15 cellular contexts compared by ENCODE assay signal in the genomic region with DNA sequence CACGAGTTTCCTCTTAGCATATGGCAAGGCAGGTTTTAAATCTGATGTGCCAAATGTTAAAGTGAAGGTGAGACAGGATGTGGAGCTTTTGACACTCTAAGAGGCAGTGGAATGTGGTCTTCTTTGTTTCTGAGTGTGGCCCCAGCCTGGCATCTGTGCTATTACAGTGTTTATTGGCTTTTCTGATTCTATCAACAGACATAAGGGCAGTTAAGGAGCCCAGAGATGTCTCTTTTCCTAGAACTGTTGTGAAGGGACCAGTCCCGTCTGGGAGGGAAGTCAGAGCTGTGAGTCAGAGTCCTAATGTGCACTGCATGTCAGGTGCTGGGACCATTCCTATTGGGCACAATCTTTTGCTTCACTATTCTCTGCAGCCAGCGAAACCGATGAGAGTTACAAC. TPM values are rescaled to one million over a fixed set of nuclear protein-coding genes. Genes with fewer than 3 reads are reported as not detected.
DNase-seq lines count a peak whose midpoint lies in the region; FAIRE-seq and TF ChIP-seq lines count a peak whose summit lies in the region.
"Had no signal": no experiment of that assay in that cellular context is flagged by ENCODE, and none has a peak within 500 bp of the region (broad histone marks: within the 10 kb centered on the region; RNA-seq: fewer than 3 reads in every experiment).

No MANE protein-coding gene starts in this region.

- H3K79me2 ChIP-seq in OCI-LY7 (ENCODE audit: insufficient read depth, low read depth, low read length): peaks cover 15% of the 10 kb centered on the region; the same call in 1 of the 2 replicates

- H3K9me3 Mint-ChIP-seq in endothelial cell (ENCODE audit: unreplicated experiment): no peaks in the 10 kb centered on the region

- intact Hi-C loops in OCI-LY7 (cut with micrococcal nuclease; ENCODE audit: unreplicated experiment): no loop called here

- no peak overlapping the region for H3K18ac ChIP-seq in neuronal stem cell (ENCODE audit: low read length)

- no peaks in the 10 kb centered on the region for H3K9me2 ChIP-seq in OCI-LY7 (ENCODE audit: insufficient read depth, low read length)

- H3K36me3 ChIP-seq in OCI-LY7 (ENCODE audit: insufficient read depth, low read length): peaks cover 52% of the 10 kb centered on the region
- H3K36me3 ChIP-seq in neuronal stem cell (replicated peaks in 1 of 2; ENCODE audit: control insufficient read depth in 2 of 2, insufficient read depth in 2 of 2, low read length in 2 of 2): peaks cover 0 to 36% of the 10 kb centered on the region in 2 donors
- H3K36me3 ChIP-seq: neutrophil had no signal

- no peaks in the 10 kb centered on the region for H3K36me3 Mint-ChIP-seq in endothelial cell (ENCODE audit: low read depth, unreplicated experiment)

- H3K4me1 Mint-ChIP-seq in endothelial cell (ENCODE audit: unreplicated experiment): peaks cover 28% of the 10 kb centered on the region

- peak overlapping the region; percentile 37 for H3K27ac Mint-ChIP-seq in endothelial cell (ENCODE audit: unreplicated experiment)

- H3K27me3 Mint-ChIP-seq in endothelial cell (ENCODE audit: unreplicated experiment): no peaks in the 10 kb centered on the region

- H3K27me3 ChIP-seq in neuronal stem cell (ENCODE audit: control insufficient read depth in 3 of 3, insufficient read depth in 3 of 3, low read depth in 1 of 3, low read length in 3 of 3): no peaks in the 10 kb centered on the region
- H3K27me3 ChIP-seq: neutrophil had no signal

- H3K23ac ChIP-seq in neuronal stem cell (ENCODE audit: low read depth, low read length, poor library complexity): no peak overlapping the region

- H3K27ac ChIP-seq in OCI-LY7 (ENCODE audit: low read depth, low read length, poor library complexity, severe bottlenecking): no peak overlapping the region
- H3K27ac ChIP-seq in neuronal stem cell (replicated peaks; ENCODE audit: low read length): no peak overlapping the region
- H3K27ac ChIP-seq: HL-60, neutrophil had no signal

- H4K20me1 ChIP-seq in OCI-LY7 (ENCODE audit: insufficient read depth, low read length): no peaks in the 10 kb centered on the region

- no peak overlapping the region for H3K4me3 Mint-ChIP-seq in endothelial cell (ENCODE audit: unreplicated experiment)

- H2BK15ac ChIP-seq in neuronal stem cell (ENCODE audit: low read length): no peak overlapping the region

- no peaks in the 10 kb centered on the region for H3K79me1 ChIP-seq in neuronal stem cell (ENCODE audit: low read depth, low read length)

- BruUV-seq in OCI-LY7 (replicated peaks; lab: Mats Ljungman, UMichigan): no TSS peak

- no CpG with 5 or more reads among the region's 4 CpGs for WGBS in neuronal stem cell (ENCODE audit: extremely low coverage in 2 of 2, insufficient read length in 2 of 2, insufficient replicate concordance in 1 of 2), 2 donors

- H3K9ac ChIP-seq in neuronal stem cell (ENCODE audit: low read depth, low read length, poor library complexity): no peak overlapping the region

- DNase-seq in NCI-H2171 treated with DMSO at 0.1 percent for 48 hours (lab: John Stamatoyannopoulos, UW): peak; percentile 12
- DNase-seq in NCI-H2171 (lab: John Stamatoyannopoulos, UW): no peak
- DNase-seq in OCI-LY7 (ENCODE audit: low spot score): peak; percentile 2
- peak; percentile 7 for DNase-seq in endothelial cell (ENCODE audit: low spot score)
- DNase-seq in neuronal stem cell (ENCODE audit: low spot score): peak; percentile 6
- no peak for DNase-seq in D721Med (ENCODE audit: insufficient read length, low spot score)
- no peak for DNase-seq in NCI-H2196 treated with DMSO at 0.1 percent for 48 hours (lab: John Stamatoyannopoulos, UW; ENCODE audit: unreplicated experiment)
- DNase-seq in GOT3 (lab: John Stamatoyannopoulos, UW): no peak
- DNase-seq: 8988T; activated T-cell treated with anti-CD3 and anti-CD28 coated beads, Interleukin-2, amount 50 U/mL, for 48 hours; central memory CD4-positive, alpha-beta T cell; kidney glomerular epithelial cell; NCI-H510A treated with DMSO at 0.1 percent for 48 hours had no signal

- H2BK12ac ChIP-seq in neuronal stem cell (ENCODE audit: low read length): no peak overlapping the region

- no peak overlapping the region for H2BK5ac ChIP-seq in neuronal stem cell (ENCODE audit: low read length)

- no peak overlapping the region for H3K4me2 ChIP-seq in OCI-LY7 (ENCODE audit: low read length)
- H3K4me2 ChIP-seq in neuronal stem cell (ENCODE audit: insufficient read depth, low read length, poor library complexity, severe bottlenecking): no peak overlapping the region

- no peak overlapping the region for H2AK5ac ChIP-seq in neuronal stem cell (ENCODE audit: low read depth, low read length)

- H3K4me1 ChIP-seq in OCI-LY7 (ENCODE audit: insufficient read depth, low read length, poor library complexity, severe bottlenecking) (no peaks in the 10 kb centered on the region), neuronal stem cell (ENCODE audit: control insufficient read depth in 2 of 2, insufficient read depth in 1 of 2, low read depth in 1 of 2, low read length in 2 of 2) (peaks cover 5 to 9% of the 10 kb centered on the region in 2 donors)

- no peak overlapping the region for H2BK120ac ChIP-seq in neuronal stem cell (ENCODE audit: low read depth, low read length)

- H2AFZ ChIP-seq in OCI-LY7 (ENCODE audit: low read length): no peak overlapping the region
- no peak overlapping the region for H2AFZ ChIP-seq in neuronal stem cell (ENCODE audit: low read length)

- TF ChIP-seq CTCF in OCI-LY7 (conservative IDR thresholded peaks at IDR 0.05; ENCODE audit: low read length): no peak
- TF ChIP-seq CTCF in endothelial cell (IDR thresholded peaks at IDR 0.05; ENCODE audit: unreplicated experiment): no peak
- no peak for TF ChIP-seq CTCF in D721Med (IDR thresholded peaks at IDR 0.05; ENCODE audit: insufficient read depth, missing control alignments)

- CTCF ChIA-PET in OCI-LY7 (lab: Charles Lee; ENCODE audit: unreplicated experiment): no interaction called here

- no peak overlapping the region for H3K14ac ChIP-seq in neuronal stem cell (ENCODE audit: low read length)

- H3K4me3 ChIP-seq in OCI-LY7 (ENCODE audit: low read depth, low read length, poor library complexity, severe bottlenecking): no peak overlapping the region
- H3K4me3 ChIP-seq in neuronal stem cell (ENCODE audit: low read length in 2 of 2): no peak overlapping the region

- no peak overlapping the region for H3K4ac ChIP-seq in neuronal stem cell (ENCODE audit: low read length)

- H3K9me3 ChIP-seq in OCI-LY7 (ENCODE audit: low read length) (no peaks in the 10 kb centered on the region), neuronal stem cell (replicated peaks in 1 of 2; ENCODE audit: control insufficient read depth in 2 of 2, insufficient read depth in 1 of 2, low read depth in 1 of 2, low read length in 2 of 2) (no peaks in the 10 kb centered on the region)
- H3K9me3 ChIP-seq: neutrophil had no signal

- no peak overlapping the region for H4K8ac ChIP-seq in neuronal stem cell (ENCODE audit: low read depth, low read length)

- H4K91ac ChIP-seq in neuronal stem cell (ENCODE audit: low read depth, low read length, poor library complexity): no peak overlapping the region

- POLR2A ChIA-PET in OCI-LY7 (lab: Charles Lee): interaction anchor here (0.5 to 1.2 kb wide), 2 partner anchors 12 to 474 kb away, joined by 3 read pairs; no protein-coding TSS in a partner anchor

- no peak for FAIRE-seq in D721Med (lab: Jason Lieb, UNC)

RNA-seq across cellular contexts. Expression of a gene that starts 32.5 kb away (rescaled TPM):
- 18.7 and 30.8 TPM in 2 replicates for total RNA-seq in OCI-LY7 (2014; rRNA removed; shearing (Covaris generic))
- total RNA-seq in OCI-LY7 (2022) (21.5 and 25.1 TPM in 2 replicates), endothelial cell (ENCODE audit: unreplicated experiment) (15.4 TPM)
- polyA plus RNA-seq in neuronal stem cell (2013, experiment 1 of 2): 15.3 TPM
- 15.2 TPM for polyA plus RNA-seq in neuronal stem cell (2013, experiment 2 of 2)

Comparison
In these comparisons a context has a peak if more than half of its experiments do, and no peak if none do; other contexts are left out.
1. DNase-seq: peak in NCI-H2171 treated with DMSO at 0.1 percent for 48 hours (single experiment), OCI-LY7 (single experiment), endothelial cell (single experiment) and neuronal stem cell (single experiment); none in NCI-H2171 (single experiment), D721Med (single experiment), NCI-H2196 treated with DMSO at 0.1 percent for 48 hours (single experiment) and GOT3 (single experiment).